ENCODE assay signal across 9 cellular contexts in genomic region chr10:72069751-72070501, GRCh38. TPM values are rescaled to one million over a fixed set of nuclear protein-coding genes. Genes with fewer than 3 reads are reported as not detected.
DNase-seq lines count a peak whose midpoint lies in the region; ATAC-seq and TF ChIP-seq lines count a peak whose summit lies in the region.
"Had no signal": no experiment of that assay in that cellular context is flagged by ENCODE, and none has a peak within 500 bp of the region (broad histone marks: within the 10 kb centered on the region; RNA-seq: fewer than 3 reads in every experiment).

No MANE protein-coding gene starts in this region.

- H3K4me1 ChIP-seq in CD8-positive, alpha-beta memory T cell (ENCODE audit: insufficient read depth, low read length) = peaks cover 39% of the 10 kb centered on the region

- CTCF ChIA-PET in CD8-positive, alpha-beta memory T cell (lab: Charles Lee) = interaction anchor here (1.2 kb wide), 2 partner anchors 9 to 21 kb away, joined by 3 read pairs; no protein-coding TSS in a partner anchor
- CTCF ChIA-PET in T-cell (lab: Charles Lee) = interaction anchor here in 1 of 2 donors (0.7 kb wide), 1 partner anchor 271 kb away, joined by 7 read pairs; no protein-coding TSS in a partner anchor

- in situ Hi-C loops in GM13977 (cut with MboI; ENCODE audit: low pct_unique_long_range_greater_than_20kb, low sequenced_read_pairs, unreplicated experiment) = no loop called here

- H3K4me1 Mint-ChIP-seq in CD8-positive, alpha-beta memory T cell = peaks cover 25 to 46% (median 32%) of the 10 kb centered on the region in 3 donors
- peaks cover 39 to 57% (median 49%) of the 10 kb centered on the region in 3 donors for H3K4me1 Mint-ChIP-seq in T-cell

- no peaks in the 10 kb centered on the region for H3K9me3 ChIP-seq in CD8-positive, alpha-beta memory T cell (ENCODE audit: low read length)

- ATAC-seq in T-cell (replicated peaks in 1 of 4) (no peak), HG02763 (IDR thresholded peaks at IDR 0.05; ENCODE audit: unreplicated experiment) (no peak)

- POLR2A ChIA-PET in CD8-positive, alpha-beta memory T cell (lab: Charles Lee) = interaction anchor here (0.6 to 1.3 kb wide), 2 partner anchors 9 to 14 kb away, joined by 3 to 4 read pairs; no protein-coding TSS in a partner anchor
- POLR2A ChIA-PET in T-cell (lab: Charles Lee) = interaction anchor here in 1 of 2 donors (1.0 kb wide), 1 partner anchor 15 kb away, joined by 5 read pairs; no protein-coding TSS in a partner anchor

- H3K4me3 Mint-ChIP-seq in CD8-positive, alpha-beta memory T cell = peak overlapping the region in 2 of 7 donors; percentile 39 to 85
- peak overlapping the region in 2 of 3 donors; percentile 11 to 46 for H3K4me3 Mint-ChIP-seq in T-cell

- H3K27me3 Mint-ChIP-seq in CD8-positive, alpha-beta memory T cell = peaks cover 0 to 9% of the 10 kb centered on the region in 2 donors
- H3K27me3 Mint-ChIP-seq in T-cell = no peaks in the 10 kb centered on the region

- peaks cover 0 to 2% (median 0%) of the 10 kb centered on the region in 5 donors for H3K9me3 Mint-ChIP-seq in CD8-positive, alpha-beta memory T cell
- H3K9me3 Mint-ChIP-seq in T-cell = no peaks in the 10 kb centered on the region

- no peak overlapping the region for H3K4me3 ChIP-seq in CD8-positive, alpha-beta memory T cell (ENCODE audit: low read length)

- peak; percentile 38 for TF ChIP-seq CTCF in GM13977 (IDR thresholded peaks at IDR 0.05; ENCODE audit: extremely low read depth, insufficient read depth, missing control alignments)

- H3K27ac ChIP-seq in CD8-positive, alpha-beta memory T cell (ENCODE audit: low read depth, low read length) = no peak overlapping the region

- no peaks in the 10 kb centered on the region for H3K27me3 ChIP-seq in CD8-positive, alpha-beta memory T cell (ENCODE audit: insufficient read depth, low read length, poor library complexity, severe bottlenecking)

- peaks cover 10 to 94% (median 10%) of the 10 kb centered on the region in 3 donors for H3K36me3 Mint-ChIP-seq in CD8-positive, alpha-beta memory T cell
- H3K36me3 Mint-ChIP-seq in T-cell = peaks cover 44% of the 10 kb centered on the region

- peaks cover 94% of the 10 kb centered on the region for H3K36me3 ChIP-seq in CD8-positive, alpha-beta memory T cell (ENCODE audit: insufficient read depth, low read length)

- peak in 1 of 5 donors; percentile 44 for DNase-seq in CD8-positive, alpha-beta memory T cell
- DNase-seq in GM13977 (ENCODE audit: low spot score) (no peak), T-cell (peak in 1 of 34 experiments; percentile 18), kidney tubule cell (ENCODE audit: low spot score) (peak; percentile 30), amniotic stem cell (lab: John Stamatoyannopoulos, UW) (no peak), H4 (ENCODE audit: low spot score) (no peak), hippocampal formation (lab: John Stamatoyannopoulos, UW) (no peak)
- DNase-seq: left cardiac atrium had no signal

- H3K27ac Mint-ChIP-seq in CD8-positive, alpha-beta memory T cell = peak overlapping the region in 7 of 8 donors; percentile 14 to 93 (median 83)
- peak overlapping the region; percentile 66 to 84 for H3K27ac Mint-ChIP-seq in T-cell

RNA-seq across cellular contexts. Expression of gene SPOCK2, which starts 18.4 kb away (rescaled TPM):
- 10 to 100 TPM; 63.0 to 69.2 TPM for total RNA-seq in CD8-positive, alpha-beta memory T cell
- 202 TPM for polyA plus RNA-seq in CD8-positive, alpha-beta memory T cell
- 100 to 1,000 TPM; 501 to 684 (median 547) TPM for total RNA-seq in T-cell
- total RNA-seq in H4 (2014; rRNA removed; shearing (Covaris generic)) = 0.27 and 0.29 TPM in 2 replicates

Comparison
In these comparisons a context has a peak if more than half of its experiments do, and no peak if none do; other contexts are left out.
1. RNA of gene SPOCK2, which starts 18.4 kb away (total RNA-seq): 501 to 684 TPM in T-cell and 63.0 to 69.2 TPM in CD8-positive, alpha-beta memory T cell; 0.27 to 0.29 TPM in H4; every median in the first group is over 10 times any median in the second.